ENCODE assay signal across 26 cellular contexts in genomic region chr5:88045146-88045545, GRCh38.
"Had no signal": no experiment of that assay in that cellular context is flagged by ENCODE, and none has a peak within 500 bp of the region (broad histone marks: within the 10 kb centered on the region; RNA-seq: fewer than 3 reads in every experiment).

No MANE protein-coding gene starts in this region.

- H3K36me3 Mint-ChIP-seq: activated CD4-positive, alpha-beta memory T cell treated with anti-CD3 and anti-CD28 coated beads for 36 hours; activated naive CD4-positive, alpha-beta T cell treated with anti-CD3 and anti-CD28 coated beads, Interleukin-2, amount 10 ng/mL, durations not matched to agents 7 days and 5 days; activated naive CD8-positive, alpha-beta T cell had no signal

- DNase-seq: activated B cell treated with CpG ODN at 0.5 μM for 24 hours; activated CD4-positive, alpha-beta memory T cell treated with anti-CD3 and anti-CD28 coated beads for 36 hours; activated CD4-positive, alpha-beta T cell treated with anti-CD3 and anti-CD28 coated beads for 4 hours; activated CD4-positive, alpha-beta T cell treated with anti-CD3 and anti-CD28 coated beads, Interleukin-2, amount 50 U/mL, for 1 hour; activated CD4-positive, CD25-positive, alpha-beta regulatory T cell treated with anti-CD3 and anti-CD28 coated beads, Interleukin-2, amount 50 U/mL, for 72 hours; activated CD8-positive, alpha-beta memory T cell treated with anti-CD3 and anti-CD28 coated beads, Interleukin-2, amount 50 U/mL, for 4 hours; activated effector memory CD4-positive, alpha-beta T cell treated with Interleukin-2 at 50 U/mL for 16 hours; activated naive CD4-positive, alpha-beta T cell treated with anti-CD3 and anti-CD28 coated beads, Interleukin-2, amount 10 ng/mL, durations not matched to agents 7 days and 5 days; activated naive CD8-positive, alpha-beta T cell treated with anti-CD3 and anti-CD28 coated beads, Interleukin-2, amount 50 U/mL, for 24 hours; activated T-cell treated with anti-CD3 and anti-CD28 coated beads, Interleukin-2, amount 50 U/mL, for 48 hours; Karpas-422; NCI-H1048; NCI-H1105 treated with DMSO at 0.1 percent for 48 hours; NCI-H1436; NCI-H1694 treated with DMSO at 0.1 percent for 48 hours; NCI-H2029; NCI-H345; NCI-H524 treated with DMSO at 0.1 percent for 48 hours; NCI-H748 treated with DMSO at 0.1 percent for 48 hours; NK-92 treated with Interleukin-12 subunit alpha and Interleukin-12 subunit beta, amount 100 ng/mL, for 24 hours; Peyer's patch; SIG-M5; T-helper 1 cell; T-helper 2 cell; T-helper 9 cell had no signal

- H3K9me3 Mint-ChIP-seq: activated CD4-positive, alpha-beta memory T cell treated with anti-CD3 and anti-CD28 coated beads for 36 hours; activated naive CD4-positive, alpha-beta T cell treated with anti-CD3 and anti-CD28 coated beads, Interleukin-2, amount 10 ng/mL, durations not matched to agents 7 days and 5 days had no signal

- H3K4me1 Mint-ChIP-seq: activated B cell treated with CpG ODN at 0.5 μM for 24 hours; activated naive CD4-positive, alpha-beta T cell treated with anti-CD3 and anti-CD28 coated beads, Interleukin-2, amount 10 ng/mL, durations not matched to agents 7 days and 5 days; activated naive CD8-positive, alpha-beta T cell treated with anti-CD3 and anti-CD28 coated beads, Interleukin-2, amount 50 U/mL, for 24 hours had no signal

- H3K27me3 Mint-ChIP-seq: activated B cell treated with CpG ODN at 0.5 μM for 24 hours; activated CD4-positive, alpha-beta memory T cell treated with anti-CD3 and anti-CD28 coated beads for 36 hours; activated naive CD4-positive, alpha-beta T cell treated with anti-CD3 and anti-CD28 coated beads, Interleukin-2, amount 10 ng/mL, durations not matched to agents 7 days and 5 days; activated naive CD8-positive, alpha-beta T cell had no signal

- H3K27ac Mint-ChIP-seq: activated B cell treated with CpG ODN at 0.5 μM for 24 hours; activated CD4-positive, alpha-beta memory T cell treated with anti-CD3 and anti-CD28 coated beads for 36 hours; activated naive CD4-positive, alpha-beta T cell treated with anti-CD3 and anti-CD28 coated beads, Interleukin-2, amount 10 ng/mL, durations not matched to agents 7 days and 5 days; activated naive CD8-positive, alpha-beta T cell; activated naive CD8-positive, alpha-beta T cell treated with anti-CD3 and anti-CD28 coated beads, Interleukin-2, amount 50 U/mL, for 24 hours had no signal

- H3K4me3 Mint-ChIP-seq: activated B cell treated with CpG ODN at 0.5 μM for 24 hours; activated CD4-positive, alpha-beta memory T cell treated with anti-CD3 and anti-CD28 coated beads for 36 hours; activated naive CD4-positive, alpha-beta T cell treated with anti-CD3 and anti-CD28 coated beads, Interleukin-2, amount 10 ng/mL, durations not matched to agents 7 days and 5 days; activated naive CD8-positive, alpha-beta T cell; activated naive CD8-positive, alpha-beta T cell treated with anti-CD3 and anti-CD28 coated beads, Interleukin-2, amount 50 U/mL, for 24 hours had no signal
